Comparison of ENCODE assay signal across 23 cellular contexts in the genomic region with DNA sequence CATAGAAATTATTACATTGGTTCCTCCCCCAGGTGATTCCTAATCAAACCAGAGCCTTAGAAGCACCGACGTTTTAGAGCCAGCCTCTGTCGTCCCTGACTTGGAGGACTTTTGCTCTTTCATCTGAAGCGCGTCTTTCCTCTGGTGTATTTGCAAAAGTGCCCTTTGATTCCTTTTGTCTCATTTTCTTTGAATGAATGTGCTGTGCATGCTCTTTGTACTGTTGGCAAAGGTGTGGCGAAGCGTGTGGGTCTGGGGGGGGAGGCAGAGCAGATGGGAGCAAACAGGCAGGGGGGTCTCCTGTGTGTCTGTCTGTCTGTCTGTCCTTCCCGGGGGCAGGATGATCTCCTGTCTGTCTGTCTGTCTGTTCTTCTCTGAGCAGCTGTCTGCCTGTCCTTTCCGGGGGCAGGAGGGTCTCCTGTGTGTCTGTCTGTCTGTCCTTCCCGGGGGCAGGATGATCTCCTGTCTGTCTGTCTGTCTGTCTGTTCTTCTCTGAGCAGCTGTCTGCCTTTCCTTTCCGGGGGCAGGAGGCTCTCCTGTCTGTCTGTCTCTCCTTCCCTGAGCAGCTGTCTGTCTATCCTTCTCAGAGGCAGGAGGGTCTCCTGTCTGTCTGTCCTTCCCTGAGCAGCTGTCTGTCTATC.
"Had no signal": no experiment of that assay in that cellular context is flagged by ENCODE, and none has a peak within 500 bp of the region (broad histone marks: within the 10 kb centered on the region; RNA-seq: fewer than 3 reads in every experiment).

No MANE protein-coding gene starts in this region.

- H3K27ac ChIP-seq: brain microvascular endothelial cell, esophagus muscularis mucosa, heart right ventricle, left ventricle myocardium inferior, neural progenitor cell, tibial nerve, VCaP had no signal

- H3K27me3 ChIP-seq: brain microvascular endothelial cell, esophagus muscularis mucosa, neural progenitor cell, tibial nerve had no signal

- H3K4me3 ChIP-seq: esophagus muscularis mucosa, heart right ventricle, left ventricle myocardium inferior, lung, neural progenitor cell, tibial nerve had no signal

- ATAC-seq: activated CD4-positive, CD25-positive, alpha-beta regulatory T cell treated with anti-CD3 and anti-CD28 coated beads, Interleukin-2, amount 50 U/mL, for 24 hours; activated T-helper 17 cell treated with anti-CD3 and anti-CD28 coated beads, Interleukin-2, amount 50 U/mL, for 72 hours; heart right ventricle; natural killer cell; right cardiac atrium had no signal

- H3K4me1 ChIP-seq: esophagus muscularis mucosa, neural progenitor cell, tibial nerve had no signal

- H2AFZ ChIP-seq: neural progenitor cell had no signal

- H3K4me2 ChIP-seq: neural progenitor cell had no signal

- H3K9me3 ChIP-seq: esophagus muscularis mucosa, heart right ventricle, left ventricle myocardium inferior, tibial nerve had no signal

- DNase-seq: activated CD4-positive, alpha-beta memory T cell treated with anti-CD3 and anti-CD28 coated beads for 36 hours; activated CD4-positive, alpha-beta T cell treated with anti-CD3 and anti-CD28 coated beads, Interleukin-2, amount 10 ng/mL, durations not matched to agents 24 days and 14 days; activated CD8-positive, alpha-beta memory T cell treated with anti-CD3 and anti-CD28 coated beads, Interleukin-2, amount 50 U/mL, for 4 hours; activated gamma-delta T cell treated with Interleukin-2 at 50 U/mL for 16 hours; activated naive CD4-positive, alpha-beta T cell treated with anti-CD3 and anti-CD28 coated beads, Interleukin-2, amount 50 U/mL, for 16 hours; activated T-cell treated with anti-CD3 and anti-CD28 coated beads, Interleukin-2, amount 50 U/mL, for 24 hours; amniotic stem cell; brain microvascular endothelial cell; foreskin melanocyte; heart right ventricle; left ventricle myocardium inferior; mesendoderm; natural killer cell; right cardiac atrium; stimulated activated CD4-positive, alpha-beta T cell treated with anti-CD3 and anti-CD28 coated beads, Interleukin-2, amount 100 ng/mL, for 48 hours; stimulated activated naive CD4-positive, alpha-beta T cell treated with Interleukin-2 at 50 U/mL for 16 hours had no signal

- H3K36me3 ChIP-seq: brain microvascular endothelial cell, esophagus muscularis mucosa, heart right ventricle, left ventricle myocardium inferior, neural progenitor cell, tibial nerve had no signal
